In genomic region chr16:69848635-69849545, GRCh38 we compare ENCODE assay signal across 8 cellular contexts.
DNase-seq lines count a peak whose midpoint lies in the region; ATAC-seq and TF ChIP-seq lines count a peak whose summit lies in the region.

No MANE protein-coding gene starts in this region.

- WGBS in heart right ventricle, 2 donors, result 7 to 8% methylated on average over 8 of the region's 8 CpGs

- peaks cover 0 to 30% (median 0%) of the 10 kb centered on the region in 9 donors for H3K36me3 ChIP-seq in heart right ventricle

- H3K9me3 ChIP-seq in heart right ventricle, result no peaks in the 10 kb centered on the region

- no peaks in the 10 kb centered on the region for H3K27me3 ChIP-seq in heart right ventricle

- TF ChIP-seq CTCF in heart right ventricle (IDR thresholded peaks at IDR 0.05), result peak in 6 of 9 donors; percentile 17 to 48 (median 26)

- peak; percentile 96 to 99 (median 99) for ATAC-seq in heart right ventricle
- no peak for ATAC-seq in HG02610 (IDR thresholded peaks at IDR 0.05; ENCODE audit: unreplicated experiment)

- DNase-seq in D341Med (ENCODE audit: low spot score), result peak; percentile 48
- DNase-seq in astrocyte of the hippocampus (ENCODE audit: low read depth, low spot score), result peak; percentile 93
- peak; percentile 82 to 93 for DNase-seq in heart right ventricle
- DNase-seq in putamen (ENCODE audit: low spot score), result peak; percentile 53
- no peak for DNase-seq in stimulated activated CD4-positive, alpha-beta T cell treated with anti-CD3 and anti-CD28 coated beads, Interleukin-4, amount 100 ng/mL, for 24 hours
- DNase-seq in NK-92 treated with Interleukin-12 subunit alpha and Interleukin-12 subunit beta, amount 100 ng/mL, for 24 hours (lab: John Stamatoyannopoulos, UW), result no peak
- DNase-seq in NCI-H2081 (lab: John Stamatoyannopoulos, UW), result no peak

- peaks cover 0 to 38% (median 26%) of the 10 kb centered on the region in 9 donors for H3K4me1 ChIP-seq in heart right ventricle

- intact Hi-C loops in heart right ventricle (cut with DNase I), result no loop called here

- H3K4me3 ChIP-seq in heart right ventricle, result peak overlapping the region in 4 of 10 donors; percentile 2 to 29 (median 12)

- H3K27ac ChIP-seq in heart right ventricle, result peak overlapping the region; percentile 57 to 96 (median 83)

Comparison
In these comparisons a context has a peak if more than half of its experiments do, and no peak if none do; other contexts are left out.
1. DNase-seq: peak in D341Med (single experiment), astrocyte of the hippocampus (single experiment), heart right ventricle (2 of 2) and putamen (single experiment); none in stimulated activated CD4-positive, alpha-beta T cell treated with anti-CD3 and anti-CD28 coated beads, Interleukin-4, amount 100 ng/mL, for 24 hours (single experiment), NK-92 treated with Interleukin-12 subunit alpha and Interleukin-12 subunit beta, amount 100 ng/mL, for 24 hours (single experiment) and NCI-H2081 (0 of 2).